Comparison of ENCODE assay signal across 8 cellular contexts in the genomic region with DNA sequence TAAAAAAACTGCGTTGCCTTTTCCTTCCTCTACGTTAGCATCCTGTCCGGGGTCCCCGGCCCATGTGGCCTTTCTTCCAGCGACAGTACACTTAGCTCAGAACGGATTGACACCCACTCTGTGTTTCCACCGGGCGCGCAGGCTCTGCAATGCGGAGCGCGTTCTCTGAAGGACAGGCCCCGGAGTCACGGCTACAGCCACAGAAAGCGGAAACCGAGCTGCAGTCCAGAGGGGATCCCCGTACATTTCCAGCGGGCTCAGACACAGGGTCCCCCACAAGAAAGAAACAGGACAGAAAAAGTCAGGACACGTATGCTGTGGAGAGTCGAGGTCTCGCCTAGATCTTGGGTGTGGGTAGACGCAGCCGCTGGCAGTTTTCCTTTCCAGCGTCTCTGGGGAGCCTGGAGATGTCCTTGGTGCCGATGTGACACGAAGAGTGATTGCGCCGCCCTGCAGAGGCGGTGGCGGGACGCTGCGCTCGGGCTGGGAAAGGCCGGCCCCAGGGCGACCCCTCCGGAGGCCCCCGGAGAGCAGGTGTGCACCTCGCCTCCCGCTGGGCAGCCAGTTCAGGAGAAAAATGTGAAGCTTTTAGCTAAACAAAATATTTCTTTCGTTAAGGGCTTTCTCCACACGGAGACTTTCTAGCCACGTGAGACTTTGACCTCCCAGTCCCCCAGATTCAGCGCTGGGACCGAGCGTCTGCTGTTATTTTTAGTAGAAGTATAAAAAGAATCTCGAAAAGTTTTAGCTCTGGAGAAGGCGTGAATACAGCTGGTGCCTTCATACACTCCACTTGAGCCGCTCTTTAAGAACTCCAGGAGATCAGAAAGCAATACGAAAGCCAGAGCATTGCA. TPM values are rescaled to one million over a fixed set of nuclear protein-coding genes. Genes with fewer than 3 reads are reported as not detected.
DNase-seq lines count a peak whose midpoint lies in the region; ATAC-seq, FAIRE-seq and TF ChIP-seq lines count a peak whose summit lies in the region.

No MANE protein-coding gene starts in this region.

- H3K36me3 ChIP-seq in mesendoderm (ENCODE audit: control insufficient read depth, insufficient read depth, low read length): no peaks in the 10 kb centered on the region

- H3K27me3 ChIP-seq in mesendoderm (ENCODE audit: insufficient read depth, low read length, poor library complexity): no peaks in the 10 kb centered on the region

- H3K27ac ChIP-seq in coronary artery (peak overlapping the region; percentile 91 to 97), mesendoderm (ENCODE audit: low read depth, low read length) (peak overlapping the region; percentile 60)

- peak overlapping the region; percentile 74 for H3K9ac ChIP-seq in mesendoderm (ENCODE audit: low read length)

- ATAC-seq in GM21825 (IDR thresholded peaks at IDR 0.05; ENCODE audit: unreplicated experiment): peak; percentile 32

- H2BK15ac ChIP-seq in mesendoderm (replicated peaks; ENCODE audit: low read depth): peak overlapping the region; percentile 89

- DNase-seq in DMS79 (lab: John Stamatoyannopoulos, UW): peak; percentile 16
- DNase-seq in coronary artery (ENCODE audit: low spot score): peak; percentile 83
- DNase-seq in mesendoderm: peak; percentile 54
- DNase-seq in superior temporal gyrus (ENCODE audit: extremely low spot score): peak; percentile 40
- DNase-seq in GOT3 (lab: John Stamatoyannopoulos, UW): no peak
- no peak for DNase-seq in H54 (ENCODE audit: insufficient read length, low spot score)

- H3K27ac Mint-ChIP-seq in T-helper 1 cell treated with Interleukin-12 subunit alpha and Interleukin-12 subunit beta and Interleukin-4 antibody, amounts not matched to agents 30 μg/mL and 1 μg/mL, for 36 hours: peak overlapping the region; percentile 49

- peaks cover 24% of the 10 kb centered on the region for H3K4me1 ChIP-seq in mesendoderm (ENCODE audit: control insufficient read depth, low read depth, low read length)

- H3K36me3 Mint-ChIP-seq in T-helper 1 cell treated with Interleukin-12 subunit alpha and Interleukin-12 subunit beta and Interleukin-4 antibody, amounts not matched to agents 30 μg/mL and 1 μg/mL, for 36 hours (ENCODE audit: low read depth): peaks cover 4% of the 10 kb centered on the region

- peak overlapping the region; percentile 49 for H2BK5ac ChIP-seq in mesendoderm (ENCODE audit: low read length)

- H3K4me2 ChIP-seq in mesendoderm (ENCODE audit: low read length): peak overlapping the region; percentile 70

- H3K79me1 ChIP-seq in mesendoderm (ENCODE audit: low read length): no peaks in the 10 kb centered on the region

- no peak overlapping the region for H2AK5ac ChIP-seq in mesendoderm (ENCODE audit: low read length)

- peak overlapping the region; percentile 94 for H2BK120ac ChIP-seq in mesendoderm (ENCODE audit: low read depth, low read length)

- H3K4me3 ChIP-seq in coronary artery (peak overlapping the region; percentile 76), mesendoderm (ENCODE audit: low read length) (peak overlapping the region; percentile 45)

- peak overlapping the region; percentile 89 for H3K4ac ChIP-seq in mesendoderm (ENCODE audit: low read depth, low read length)

- peaks cover 23% of the 10 kb centered on the region for H3K4me1 Mint-ChIP-seq in T-helper 1 cell treated with Interleukin-12 subunit alpha and Interleukin-12 subunit beta and Interleukin-4 antibody, amounts not matched to agents 30 μg/mL and 1 μg/mL, for 36 hours (ENCODE audit: low read depth)

- H3K23ac ChIP-seq in mesendoderm (ENCODE audit: low read length): peak overlapping the region; percentile 94

- no peak for TF ChIP-seq CTCF in coronary artery (IDR thresholded peaks at IDR 0.05)

- no peaks in the 10 kb centered on the region for H3K79me2 ChIP-seq in mesendoderm (ENCODE audit: control insufficient read depth, insufficient read depth, low read length)

- no peaks in the 10 kb centered on the region for H3K9me3 Mint-ChIP-seq in T-helper 1 cell treated with Interleukin-12 subunit alpha and Interleukin-12 subunit beta and Interleukin-4 antibody, amounts not matched to agents 30 μg/mL and 1 μg/mL, for 36 hours

- no peak for FAIRE-seq in H54 (lab: Jason Lieb, UNC)

- peak overlapping the region; percentile 79 for H3K56ac ChIP-seq in mesendoderm (ENCODE audit: low read length)

- no peak overlapping the region for H4K5ac ChIP-seq in mesendoderm (ENCODE audit: low read length)

- peak overlapping the region; percentile 39 for H4K8ac ChIP-seq in mesendoderm (ENCODE audit: low read depth, low read length)

- H3K18ac ChIP-seq in mesendoderm (ENCODE audit: low read length): peak overlapping the region; percentile 99

- H3K4me3 Mint-ChIP-seq in T-helper 1 cell treated with Interleukin-12 subunit alpha and Interleukin-12 subunit beta and Interleukin-4 antibody, amounts not matched to agents 30 μg/mL and 1 μg/mL, for 36 hours: peak overlapping the region; percentile 70

- H3K27me3 Mint-ChIP-seq in T-helper 1 cell treated with Interleukin-12 subunit alpha and Interleukin-12 subunit beta and Interleukin-4 antibody, amounts not matched to agents 30 μg/mL and 1 μg/mL, for 36 hours (ENCODE audit: low read depth): peaks cover 25% of the 10 kb centered on the region

- TF ChIP-seq POLR2A in H54 (IDR thresholded peaks at IDR 0.05; ENCODE audit: low read depth, low read length): no peak

- no CpG with 5 or more reads among the region's 49 CpGs for WGBS in mesendoderm (ENCODE audit: extremely low coverage, insufficient coverage, low lambda C conversion rate)

RNA-seq across cellular contexts. Expression of gene ACKR3, which starts 1.3 kb away (rescaled TPM):
- 5.3 TPM for polyA plus RNA-seq in mesendoderm (2013, experiment 1 of 2)
- 4.6 TPM for polyA plus RNA-seq in mesendoderm (2013, experiment 2 of 2)

Comparison
In these comparisons a context has a peak if more than half of its experiments do, and no peak if none do; other contexts are left out.
1. DNase-seq: peak in DMS79 (single experiment), coronary artery (single experiment), mesendoderm (single experiment) and superior temporal gyrus (single experiment); none in GOT3 (single experiment) and H54 (single experiment).